Comparison of ENCODE assay signal across 13 cellular contexts in genomic region chr3:36408146-36408545, GRCh38.
A peak's percentile ranks its signal among the peaks of the same experiment; 100 is the strongest.
DNase-seq lines count a peak whose midpoint lies in the region; TF ChIP-seq lines count a peak whose summit lies in the region.
"Had no signal": no experiment of that assay in that cellular context is flagged by ENCODE, and none has a peak within 500 bp of the region (broad histone marks: within the 10 kb centered on the region; RNA-seq: fewer than 3 reads in every experiment).

No MANE protein-coding gene starts in this region.

- H3K27ac Mint-ChIP-seq in nephron progenitor cell, result no peak overlapping the region
- H3K27ac Mint-ChIP-seq: T-cell had no signal

- no peaks in the 10 kb centered on the region for H3K36me3 Mint-ChIP-seq in nephron progenitor cell (ENCODE audit: low read depth)
- H3K36me3 Mint-ChIP-seq: T-cell had no signal

- no peaks in the 10 kb centered on the region for H3K27me3 ChIP-seq in brain microvascular endothelial cell (replicated peaks)

- DNase-seq in NCI-H1694 (lab: John Stamatoyannopoulos, UW), result peak; percentile 1
- DNase-seq in NCI-H1694 treated with DMSO at 0.1 percent for 48 hours (lab: John Stamatoyannopoulos, UW), result no peak
- peak; percentile 1 for DNase-seq in NB4 (ENCODE audit: low read depth)
- no peak for DNase-seq in brain microvascular endothelial cell
- DNase-seq in nephron progenitor cell, result no peak
- DNase-seq in DMS79 (lab: John Stamatoyannopoulos, UW), result no peak
- no peak for DNase-seq in caudate nucleus (lab: John Stamatoyannopoulos, UW)
- DNase-seq in KG1 (lab: John Stamatoyannopoulos, UW), result no peak
- DNase-seq: 8988T; activated CD4-positive, alpha-beta T cell treated with anti-CD3 and anti-CD28 coated beads, Interleukin-2, amount 50 U/mL, for 1 hour; NCI-H1417 treated with DMSO at 0.1 percent for 48 hours; NCI-H748 treated with DMSO at 0.1 percent for 48 hours; T-cell had no signal

- no peak overlapping the region for H3K27ac ChIP-seq in brain microvascular endothelial cell
- H3K27ac ChIP-seq in caudate nucleus (ENCODE audit: low read depth, low read length), result no peak overlapping the region

- no peaks in the 10 kb centered on the region for H3K9me3 Mint-ChIP-seq in nephron progenitor cell

- TF ChIP-seq POLR2A in NB4 (IDR thresholded peaks at IDR 0.05; ENCODE audit: extremely low read depth, insufficient read length), result no peak

- H3K36me3 ChIP-seq in brain microvascular endothelial cell (replicated peaks), result no peaks in the 10 kb centered on the region

- TF ChIP-seq CTCF in NB4 (IDR thresholded peaks at IDR 0.05; ENCODE audit: low read depth, low read length) (peak; percentile 27), brain microvascular endothelial cell (IDR thresholded peaks at IDR 0.05; ENCODE audit: low read depth, low read length, missing control alignments) (peak; percentile 30), nephron progenitor cell (IDR thresholded peaks at IDR 0.05) (peak; percentile 25)

- no peaks in the 10 kb centered on the region for H3K27me3 Mint-ChIP-seq in nephron progenitor cell (ENCODE audit: low read depth, poor library complexity)

- in situ Hi-C loops in brain microvascular endothelial cell (cut with HindIII; ENCODE audit: low pct_ligation_motif_present, low sequenced_read_pairs), result no loop called here

- H3K4me3 Mint-ChIP-seq in nephron progenitor cell, result no peak overlapping the region
- H3K4me3 Mint-ChIP-seq: T-cell had no signal

- no peak overlapping the region for H3K4me3 ChIP-seq in NB4 (ENCODE audit: low read depth, low read length)
- no peak overlapping the region for H3K4me3 ChIP-seq in brain microvascular endothelial cell (ENCODE audit: low read depth, low read length)

- no peaks in the 10 kb centered on the region for H3K4me1 Mint-ChIP-seq in nephron progenitor cell
- H3K4me1 Mint-ChIP-seq: T-cell had no signal

Comparison
In these comparisons a context has a peak if more than half of its experiments do, and no peak if none do; other contexts are left out.
1. DNase-seq: peak in NCI-H1694 (single experiment) and NB4 (single experiment); none in NCI-H1694 treated with DMSO at 0.1 percent for 48 hours (single experiment), brain microvascular endothelial cell (single experiment), nephron progenitor cell (single experiment), DMS79 (single experiment), caudate nucleus (0 of 61) and KG1 (single experiment).
2. Peak in every context shown above with its lines, with median percentiles within 50 percentile points of each other: CTCF ChIP-seq.